ENCODE assay signal across 1 cellular context in genomic region chr3:12638105-12638504, GRCh38.
TF ChIP-seq lines count a peak whose summit lies in the region.

No MANE protein-coding gene starts in this region.

TF ChIP-seq in HepG2, 621 proteins besides CTCF, POLR2A, EP300 and RAD21 (continued from another document):
- TF ChIP-seq GMEB1 (CRISPR knock-in tag; IDR thresholded peaks at IDR 0.05; ENCODE audit: borderline replicate concordance) (no peak), BRD4 (CRISPR knock-in tag; IDR thresholded peaks at IDR 0.05) (no peak), FOXK1 (CRISPR knock-in tag; IDR thresholded peaks at IDR 0.05; ENCODE audit: borderline replicate concordance, low read depth) (no peak), ZBTB26 (CRISPR knock-in tag; IDR thresholded peaks at IDR 0.05; ENCODE audit: borderline replicate concordance) (no peak), ZNF768 (CRISPR knock-in tag; IDR thresholded peaks at IDR 0.05) (no peak), ZNF605 (CRISPR knock-in tag; IDR thresholded peaks at IDR 0.05) (no peak)
- TF ChIP-seq, protein P1, sequence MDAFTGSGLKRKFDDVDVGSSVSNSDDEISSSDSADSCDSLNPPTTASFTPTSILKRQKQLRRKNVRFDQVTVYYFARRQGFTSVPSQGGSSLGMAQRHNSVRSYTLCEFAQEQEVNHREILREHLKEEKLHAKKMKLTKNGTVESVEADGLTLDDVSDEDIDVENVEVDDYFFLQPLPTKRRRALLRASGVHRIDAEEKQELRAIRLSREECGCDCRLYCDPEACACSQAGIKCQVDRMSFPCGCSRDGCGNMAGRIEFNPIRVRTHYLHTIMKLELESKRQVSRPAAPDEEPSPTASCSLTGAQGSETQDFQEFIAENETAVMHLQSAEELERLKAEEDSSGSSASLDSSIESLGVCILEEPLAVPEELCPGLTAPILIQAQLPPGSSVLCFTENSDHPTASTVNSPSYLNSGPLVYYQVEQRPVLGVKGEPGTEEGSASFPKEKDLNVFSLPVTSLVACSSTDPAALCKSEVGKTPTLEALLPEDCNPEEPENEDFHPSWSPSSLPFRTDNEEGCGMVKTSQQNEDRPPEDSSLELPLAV (CRISPR knock-in tag; conservative IDR thresholded peaks at IDR 0.05; ENCODE audit: low read depth) = no peak
- TF ChIP-seq, protein P2, sequence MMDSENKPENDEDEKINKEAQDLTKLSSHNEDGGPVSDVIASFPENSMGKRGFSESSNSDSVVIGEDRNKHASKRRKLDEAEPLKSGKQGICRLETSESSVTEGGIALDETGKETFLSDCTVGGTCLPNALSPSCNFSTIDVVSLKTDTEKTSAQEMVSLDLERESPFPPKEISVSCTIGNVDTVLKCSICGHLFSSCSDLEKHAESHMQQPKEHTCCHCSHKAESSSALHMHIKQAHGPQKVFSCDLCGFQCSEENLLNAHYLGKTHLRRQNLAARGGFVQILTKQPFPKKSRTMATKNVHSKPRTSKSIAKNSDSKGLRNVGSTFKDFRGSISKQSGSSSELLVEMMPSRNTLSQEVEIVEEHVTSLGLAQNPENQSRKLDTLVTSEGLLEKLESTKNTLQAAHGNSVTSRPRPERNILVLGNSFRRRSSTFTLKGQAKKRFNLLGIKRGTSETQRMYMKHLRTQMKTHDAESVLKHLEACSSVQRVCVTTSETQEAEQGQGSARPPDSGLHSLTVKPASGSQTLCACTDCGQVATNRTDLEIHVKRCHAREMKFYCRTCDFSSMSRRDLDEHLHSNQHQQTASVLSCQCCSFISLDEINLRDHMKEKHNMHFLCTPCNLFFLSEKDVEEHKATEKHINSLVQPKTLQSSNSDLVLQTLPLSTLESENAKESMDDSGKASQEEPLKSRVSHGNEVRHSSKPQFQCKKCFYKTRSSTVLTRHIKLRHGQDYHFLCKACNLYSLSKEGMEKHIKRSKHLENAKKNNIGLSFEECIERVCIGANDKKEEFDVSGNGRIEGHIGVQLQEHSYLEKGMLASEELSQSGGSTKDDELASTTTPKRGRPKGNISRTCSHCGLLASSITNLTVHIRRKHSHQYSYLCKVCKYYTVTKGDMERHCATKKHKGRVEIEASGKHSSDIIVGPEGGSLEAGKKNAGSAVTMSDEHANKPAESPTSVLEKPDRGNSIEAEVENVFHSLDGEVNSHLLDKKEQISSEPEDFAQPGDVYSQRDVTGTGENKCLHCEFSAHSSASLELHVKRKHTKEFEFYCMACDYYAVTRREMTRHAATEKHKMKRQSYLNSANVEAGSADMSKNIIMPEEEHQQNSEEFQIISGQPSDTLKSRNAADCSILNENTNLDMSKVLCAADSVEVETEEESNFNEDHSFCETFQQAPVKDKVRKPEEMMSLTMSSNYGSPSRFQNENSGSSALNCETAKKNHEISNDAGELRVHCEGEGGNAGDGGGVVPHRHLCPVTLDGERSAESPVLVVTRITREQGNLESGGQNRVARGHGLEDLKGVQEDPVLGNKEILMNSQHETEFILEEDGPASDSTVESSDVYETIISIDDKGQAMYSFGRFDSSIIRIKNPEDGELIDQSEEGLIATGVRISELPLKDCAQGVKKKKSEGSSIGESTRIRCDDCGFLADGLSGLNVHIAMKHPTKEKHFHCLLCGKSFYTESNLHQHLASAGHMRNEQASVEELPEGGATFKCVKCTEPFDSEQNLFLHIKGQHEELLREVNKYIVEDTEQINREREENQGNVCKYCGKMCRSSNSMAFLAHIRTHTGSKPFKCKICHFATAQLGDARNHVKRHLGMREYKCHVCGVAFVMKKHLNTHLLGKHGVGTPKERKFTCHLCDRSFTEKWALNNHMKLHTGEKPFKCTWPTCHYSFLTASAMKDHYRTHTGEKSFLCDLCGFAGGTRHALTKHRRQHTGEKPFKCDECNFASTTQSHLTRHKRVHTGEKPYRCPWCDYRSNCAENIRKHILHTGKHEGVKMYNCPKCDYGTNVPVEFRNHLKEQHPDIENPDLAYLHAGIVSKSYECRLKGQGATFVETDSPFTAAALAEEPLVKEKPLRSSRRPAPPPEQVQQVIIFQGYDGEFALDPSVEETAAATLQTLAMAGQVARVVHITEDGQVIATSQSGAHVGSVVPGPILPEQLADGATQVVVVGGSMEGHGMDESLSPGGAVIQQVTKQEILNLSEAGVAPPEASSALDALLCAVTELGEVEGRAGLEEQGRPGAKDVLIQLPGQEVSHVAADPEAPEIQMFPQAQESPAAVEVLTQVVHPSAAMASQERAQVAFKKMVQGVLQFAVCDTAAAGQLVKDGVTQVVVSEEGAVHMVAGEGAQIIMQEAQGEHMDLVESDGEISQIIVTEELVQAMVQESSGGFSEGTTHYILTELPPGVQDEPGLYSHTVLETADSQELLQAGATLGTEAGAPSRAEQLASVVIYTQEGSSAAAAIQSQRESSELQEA (CRISPR knock-in tag; IDR thresholded peaks at IDR 0.05; ENCODE audit: not compliant biosample characterization) = no peak
- TF ChIP-seq, protein P3, sequence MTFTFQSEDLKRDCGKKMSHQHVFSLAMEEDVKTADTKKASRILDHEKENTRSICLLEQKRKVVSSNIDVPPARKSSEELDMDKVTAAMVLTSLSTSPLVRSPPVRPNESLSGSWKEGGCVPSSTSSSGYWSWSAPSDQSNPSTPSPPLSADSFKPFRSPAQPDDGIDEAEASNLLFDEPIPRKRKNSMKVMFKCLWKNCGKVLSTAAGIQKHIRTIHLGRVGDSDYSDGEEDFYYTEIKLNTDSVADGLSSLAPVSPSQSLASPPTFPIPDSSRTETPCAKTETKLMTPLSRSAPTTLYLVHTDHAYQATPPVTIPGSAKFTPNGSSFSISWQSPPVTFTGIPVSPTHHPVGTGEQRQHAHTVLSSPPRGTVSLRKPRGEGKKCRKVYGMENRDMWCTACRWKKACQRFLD (CRISPR knock-in tag; IDR thresholded peaks at IDR 0.05; ENCODE audit: borderline replicate concordance) = no peak
